ENCODE assay signal across 14 cellular contexts in the genomic region with DNA sequence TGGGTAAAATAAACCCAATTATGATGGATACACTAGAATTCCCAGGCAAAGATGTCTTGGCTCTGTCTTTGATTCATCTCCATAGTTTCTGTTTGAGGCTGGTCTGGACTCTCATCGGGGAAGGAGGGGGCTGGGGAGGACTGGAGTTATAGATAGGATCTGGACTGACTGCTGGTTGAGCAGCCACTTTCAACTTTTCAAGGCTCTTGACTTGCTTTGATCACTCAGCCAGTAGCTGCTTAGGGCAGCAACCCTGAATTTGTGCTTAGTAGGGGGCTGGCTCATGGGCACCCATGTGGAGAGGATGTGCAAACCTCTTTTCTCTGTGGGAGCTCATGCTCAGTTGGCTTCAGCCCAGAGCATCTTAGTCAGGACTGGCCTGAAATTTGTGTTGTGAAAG.
DNase-seq lines count a peak whose midpoint lies in the region; ATAC-seq, FAIRE-seq and TF ChIP-seq lines count a peak whose summit lies in the region.
"Had no signal": no experiment of that assay in that cellular context is flagged by ENCODE, and none has a peak within 500 bp of the region (broad histone marks: within the 10 kb centered on the region; RNA-seq: fewer than 3 reads in every experiment).

No MANE protein-coding gene starts in this region.

- TF ChIP-seq CTCF in WERI-Rb-1 (IDR thresholded peaks at IDR 0.05; ENCODE audit: low read depth, low read length) (no peak), ovary (IDR thresholded peaks at IDR 0.05) (no peak)

- H3K27ac ChIP-seq in WERI-Rb-1 (no peak overlapping the region), ovary (no peak overlapping the region)
- H3K27ac ChIP-seq: colonic mucosa had no signal

- 83 to 89% (median 88%) methylated on average over 1 of the region's 1 CpG for WGBS in ovary, 3 donors

- H3K36me3 ChIP-seq in WERI-Rb-1 (no peaks in the 10 kb centered on the region), ovary (no peaks in the 10 kb centered on the region)
- H3K36me3 ChIP-seq: colonic mucosa had no signal

- no peak for DNase-seq in GM18507 (ENCODE audit: extremely low spot score, insufficient read length, low read depth)
- peak; percentile 78 for DNase-seq in kidney glomerular epithelial cell (lab: John Stamatoyannopoulos, UW)
- no peak for DNase-seq in NCI-H524 treated with DMSO at 0.1 percent for 48 hours (lab: John Stamatoyannopoulos, UW)
- no peak for DNase-seq in WERI-Rb-1
- no peak for DNase-seq in ovary
- DNase-seq in DMS 273 treated with DMSO at 0.1 percent for 48 hours (lab: John Stamatoyannopoulos, UW): no peak
- DNase-seq: activated CD4-positive, alpha-beta memory T cell treated with anti-CD3 and anti-CD28 coated beads for 36 hours; colonic mucosa; NCI-H1436; stimulated activated CD8-positive, alpha-beta memory T cell treated with anti-CD3 and anti-CD28 coated beads, Interleukin-4, amount 100 ng/mL, for 48 hours; T-cell had no signal

- peaks cover 1% of the 10 kb centered on the region for H3K4me1 ChIP-seq in ovary (ENCODE audit: insufficient read depth)
- H3K4me1 ChIP-seq: colonic mucosa had no signal

- ATAC-seq in GM21717 (IDR thresholded peaks at IDR 0.05; ENCODE audit: unreplicated experiment) (peak; percentile 64), HG03378 (IDR thresholded peaks at IDR 0.05; ENCODE audit: unreplicated experiment) (peak; percentile 48)
- ATAC-seq: T-cell had no signal

- H3K27me3 ChIP-seq in WERI-Rb-1 (ENCODE audit: insufficient read depth, low read depth, severe bottlenecking): no peaks in the 10 kb centered on the region
- H3K27me3 ChIP-seq in ovary: no peaks in the 10 kb centered on the region
- H3K27me3 ChIP-seq: colonic mucosa had no signal

- TF ChIP-seq EP300 in ovary (IDR thresholded peaks at IDR 0.05): no peak

- FAIRE-seq in GM18507 (lab: Jason Lieb, UNC): peak; percentile 70
- FAIRE-seq: H54 had no signal

- H3K9me3 ChIP-seq in WERI-Rb-1 (ENCODE audit: severe bottlenecking) (no peaks in the 10 kb centered on the region), ovary (no peaks in the 10 kb centered on the region)
- H3K9me3 ChIP-seq: colonic mucosa had no signal

- intact Hi-C loops in ovary (cut with DNase I): no loop called here

- no peak for TF ChIP-seq POLR2A in ovary (IDR thresholded peaks at IDR 0.05)

- H3K4me3 ChIP-seq in WERI-Rb-1 (ENCODE audit: low read depth, low read length) (no peak overlapping the region), ovary (no peak overlapping the region)
- H3K4me3 ChIP-seq: colonic mucosa had no signal
